In genomic region chr2:169141713-169142352, GRCh38 we compare ENCODE assay signal across 8 cellular contexts.
A peak's percentile ranks its signal among the peaks of the same experiment; 100 is the strongest.
DNase-seq lines count a peak whose midpoint lies in the region; ATAC-seq and TF ChIP-seq lines count a peak whose summit lies in the region.

No MANE protein-coding gene starts in this region.

- no peaks in the 10 kb centered on the region for H3K27me3 ChIP-seq in H7 (ENCODE audit: control insufficient read depth, insufficient read depth, low read length)
- H3K27me3 ChIP-seq in right lobe of liver: no peaks in the 10 kb centered on the region

- DNase-seq in ELF-1 (ENCODE audit: low read depth, low spot score) (peak; percentile 80), H7 (peak; percentile 48), NCI-H2081 (lab: John Stamatoyannopoulos, UW) (peak; percentile 7 to 38), choroid plexus epithelial cell (ENCODE audit: low read depth) (peak; percentile 74), right lobe of liver (peak in 2 of 3 donors; percentile 30 to 67)
- peak; percentile 20 for DNase-seq in activated CD4-positive, alpha-beta T cell treated with anti-CD3 and anti-CD28 coated beads for 1 hour
- DNase-seq in stimulated activated CD8-positive, alpha-beta memory T cell treated with anti-CD3 and anti-CD28 coated beads, Interleukin-15, amount 100 ng/mL, for 24 hours (ENCODE audit: low read depth): peak; percentile 12

- H3K4me1 ChIP-seq in right lobe of liver: no peaks in the 10 kb centered on the region

- ATAC-seq in right lobe of liver: peak; percentile 90 to 96 (median 94)
- ATAC-seq in GM19023 (IDR thresholded peaks at IDR 0.05; ENCODE audit: unreplicated experiment): no peak

- intact Hi-C loops in right lobe of liver (cut with DNase I): no loop called here

- TF ChIP-seq POLR2A in right lobe of liver (IDR thresholded peaks at IDR 0.05): no peak

- peak; percentile 96 for TF ChIP-seq CTCF in choroid plexus epithelial cell (conservative IDR thresholded peaks at IDR 0.05; ENCODE audit: low read depth, low read length)
- peak; percentile 69 to 85 (median 76) for TF ChIP-seq CTCF in right lobe of liver (IDR thresholded peaks at IDR 0.05)

- H3K36me3 ChIP-seq in H7 (replicated peaks; ENCODE audit: control insufficient read depth, insufficient read depth, low read length) (no peaks in the 10 kb centered on the region), right lobe of liver (no peaks in the 10 kb centered on the region)

- 24% methylated on average over 9 of the region's 10 CpGs for WGBS in right lobe of liver (ENCODE audit: insufficient coverage, low coverage, low lambda C conversion rate, missing lambda C conversion rate)

- no peak overlapping the region for H3K27ac ChIP-seq in right lobe of liver

- no peaks in the 10 kb centered on the region for H3K9me3 ChIP-seq in right lobe of liver

- no peak overlapping the region for H3K4me3 ChIP-seq in H7 (ENCODE audit: insufficient read depth, low read depth, low read length)
- H3K4me3 ChIP-seq in choroid plexus epithelial cell (ENCODE audit: low read depth, low read length): no peak overlapping the region
- no peak overlapping the region for H3K4me3 ChIP-seq in right lobe of liver

Comparison
In these comparisons a context has a peak if more than half of its experiments do, and no peak if none do; other contexts are left out.
1. DNase-seq: peak in every context shown above with its lines; median percentile 80 in ELF-1; 74 in choroid plexus epithelial cell; 48 in right lobe of liver; 48 in H7; 22 in NCI-H2081; 20 in activated CD4-positive, alpha-beta T cell treated with anti-CD3 and anti-CD28 coated beads for 1 hour; 12 in stimulated activated CD8-positive, alpha-beta memory T cell treated with anti-CD3 and anti-CD28 coated beads, Interleukin-15, amount 100 ng/mL, for 24 hours.